In the genomic region with DNA sequence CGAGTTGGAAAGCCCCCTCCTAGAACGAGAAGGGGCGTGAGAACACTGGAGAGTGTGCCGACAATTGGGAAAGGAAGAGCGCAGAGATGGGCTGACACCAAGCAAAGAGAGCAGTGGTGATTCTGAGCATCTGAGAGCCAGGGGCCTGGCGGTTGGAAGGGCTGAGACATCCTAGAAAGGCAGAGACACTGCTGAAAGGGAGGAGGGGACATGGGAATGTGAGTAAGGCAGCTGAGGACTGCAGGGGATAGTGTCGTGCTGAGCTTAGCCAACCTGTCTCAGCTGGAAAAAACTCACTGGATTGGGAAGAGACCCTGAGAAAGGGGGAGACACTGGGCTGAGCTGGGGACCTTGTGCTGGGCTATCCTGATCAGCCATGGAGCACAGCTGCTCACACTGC, we compare ENCODE assay signal across 1 cellular context.
TF ChIP-seq lines count a peak whose summit lies in the region.

No MANE protein-coding gene starts in this region.

TF ChIP-seq in H1, 55 proteins besides CTCF, POLR2A, EP300 and RAD21:
- no peak for TF ChIP-seq CBX5 (IDR thresholded peaks at IDR 0.05; ENCODE audit: low read depth, low read length)
- TF ChIP-seq SAP30 (IDR thresholded peaks at IDR 0.05; ENCODE audit: insufficient read depth, insufficient replicate concordance, low read length), result no peak
- peak; percentile 77; the same call in 1 of the 2 replicates for TF ChIP-seq TEAD4 (IDR thresholded peaks at IDR 0.05; ENCODE audit: low read depth, low read length)
